20 cellular contexts compared by ENCODE assay signal in genomic region chr14:59107819-59108218, GRCh38.
DNase-seq lines count a peak whose midpoint lies in the region; ATAC-seq and TF ChIP-seq lines count a peak whose summit lies in the region.
"Had no signal": no experiment of that assay in that cellular context is flagged by ENCODE, and none has a peak within 500 bp of the region (broad histone marks: within the 10 kb centered on the region; RNA-seq: fewer than 3 reads in every experiment).

No MANE protein-coding gene starts in this region.

- no peaks in the 10 kb centered on the region for H3K4me1 Mint-ChIP-seq in endodermal cell
- H3K4me1 Mint-ChIP-seq: central memory CD8-positive, alpha-beta T cell; stimulated activated effector memory CD8-positive, alpha-beta T cell treated with anti-CD3 and anti-CD28 coated beads, Interleukin-12 subunit alpha, Interleukin-12 subunit beta, amount 100 ng/mL, for 72 hours had no signal

- H3K4me1 ChIP-seq in DND-41 (ENCODE audit: insufficient read depth, low read length) (peaks cover 4% of the 10 kb centered on the region; the same call in 1 of the 2 replicates), colonic mucosa (no peaks in the 10 kb centered on the region), hepatocyte (ENCODE audit: insufficient read depth) (no peaks in the 10 kb centered on the region), endodermal cell (ENCODE audit: control insufficient read depth, insufficient read depth, low read length) (no peaks in the 10 kb centered on the region)
- H3K4me1 ChIP-seq: BE2C, parathyroid adenoma, tibial nerve had no signal

- H3K4me2 ChIP-seq in DND-41 (ENCODE audit: insufficient read depth, low read length) = no peak overlapping the region
- H3K4me2 ChIP-seq in hepatocyte = no peak overlapping the region

- H3K36me3 ChIP-seq in DND-41 (ENCODE audit: insufficient read depth, low read length) (no peaks in the 10 kb centered on the region), colonic mucosa (no peaks in the 10 kb centered on the region), hepatocyte (replicated peaks; ENCODE audit: insufficient read depth, low read depth) (no peaks in the 10 kb centered on the region), endodermal cell (ENCODE audit: control insufficient read depth, insufficient read depth, low read length) (no peaks in the 10 kb centered on the region)
- H3K36me3 ChIP-seq: BE2C, tibial nerve had no signal

- H2AFZ ChIP-seq in DND-41 (ENCODE audit: low read depth, low read length) (no peak overlapping the region), hepatocyte (no peak overlapping the region)
- H2AFZ ChIP-seq: parathyroid adenoma had no signal

- no peaks in the 10 kb centered on the region for H3K36me3 Mint-ChIP-seq in endodermal cell (ENCODE audit: low read depth)
- H3K36me3 Mint-ChIP-seq: stimulated activated effector memory CD8-positive, alpha-beta T cell treated with anti-CD3 and anti-CD28 coated beads, Interleukin-12 subunit alpha, Interleukin-12 subunit beta, amount 100 ng/mL, for 72 hours; T-cell had no signal

- ATAC-seq in DND-41 (ENCODE audit: insufficient read depth, low read depth) = peak; percentile 35; the same call in 1 of the 3 replicates
- ATAC-seq in HG02798 (IDR thresholded peaks at IDR 0.05; ENCODE audit: poor library complexity, unreplicated experiment) = peak; percentile 66
- ATAC-seq in GM19452 (IDR thresholded peaks at IDR 0.05; ENCODE audit: unreplicated experiment) = no peak
- ATAC-seq: activated CD8-positive, alpha-beta T cell treated with anti-CD3 and anti-CD28 coated beads for 36 hours; HCT116; left colon; stimulated activated effector memory CD8-positive, alpha-beta T cell treated with anti-CD3 and anti-CD28 coated beads, Interleukin-12 subunit alpha, Interleukin-12 subunit beta, amount 100 ng/mL, for 72 hours; T-cell had no signal

- no peak overlapping the region for H3K4me3 Mint-ChIP-seq in endodermal cell
- H3K4me3 Mint-ChIP-seq: activated CD8-positive, alpha-beta T cell treated with anti-CD3 and anti-CD28 coated beads for 36 hours; central memory CD8-positive, alpha-beta T cell; stimulated activated effector memory CD8-positive, alpha-beta T cell treated with anti-CD3 and anti-CD28 coated beads, Interleukin-12 subunit alpha, Interleukin-12 subunit beta, amount 100 ng/mL, for 72 hours; T-cell had no signal

- H3K79me2 ChIP-seq in DND-41 (ENCODE audit: insufficient read depth, low read length) (no peaks in the 10 kb centered on the region), hepatocyte (no peaks in the 10 kb centered on the region)
- H3K79me2 ChIP-seq: parathyroid adenoma had no signal

- no peaks in the 10 kb centered on the region for H3K9me2 ChIP-seq in hepatocyte (replicated peaks; ENCODE audit: insufficient read depth)

- H3K9me3 Mint-ChIP-seq in endodermal cell = peaks cover 6% of the 10 kb centered on the region
- H3K9me3 Mint-ChIP-seq: activated CD8-positive, alpha-beta T cell treated with anti-CD3 and anti-CD28 coated beads for 36 hours; central memory CD8-positive, alpha-beta T cell; stimulated activated effector memory CD8-positive, alpha-beta T cell treated with anti-CD3 and anti-CD28 coated beads, Interleukin-12 subunit alpha, Interleukin-12 subunit beta, amount 100 ng/mL, for 72 hours; T-cell had no signal

- 91% methylated on average over 2 of the region's 2 CpGs for WGBS in hepatocyte (ENCODE audit: low lambda C conversion rate, missing lambda C conversion rate)
- WGBS in endodermal cell (ENCODE audit: insufficient coverage in 1 of 2, insufficient read length in 1 of 2), 2 experiments = 84% methylated on average over 2 of the region's 2 CpGs; no CpG with 5 or more reads in 1 of the 2 experiments

- no peaks in the 10 kb centered on the region for H4K20me1 ChIP-seq in DND-41 (ENCODE audit: insufficient read depth, low read length)
- no peaks in the 10 kb centered on the region for H4K20me1 ChIP-seq in hepatocyte (ENCODE audit: insufficient read depth, poor library complexity, severe bottlenecking)

- intact Hi-C loops in colonic mucosa (cut with DNase I) = no loop called here

- H3K4me3 ChIP-seq in DND-41 (ENCODE audit: low read depth in 1 of 2, low read length in 2 of 2) (no peak overlapping the region), colonic mucosa (no peak overlapping the region), hepatocyte (no peak overlapping the region), endodermal cell (ENCODE audit: low read length) (no peak overlapping the region)
- H3K4me3 ChIP-seq: tibial nerve had no signal

- H3K9ac ChIP-seq in DND-41 (ENCODE audit: low read depth, low read length) (no peak overlapping the region), colonic mucosa (ENCODE audit: low read depth in 2 of 2, low read length in 2 of 2) (no peak overlapping the region), endodermal cell (ENCODE audit: extremely low read depth, low read length, poor library complexity, severe bottlenecking) (no peak overlapping the region)
- H3K9ac ChIP-seq: parathyroid adenoma had no signal

- H3K9me3 ChIP-seq in DND-41 (ENCODE audit: insufficient read depth, low read length, severe bottlenecking) (no peaks in the 10 kb centered on the region), colonic mucosa (no peaks in the 10 kb centered on the region), hepatocyte (ENCODE audit: low read depth) (no peaks in the 10 kb centered on the region), endodermal cell (ENCODE audit: control insufficient read depth, low read length) (no peaks in the 10 kb centered on the region)
- H3K9me3 ChIP-seq: BE2C, tibial nerve had no signal

- no peak for TF ChIP-seq CTCF in DND-41 (IDR thresholded peaks at IDR 0.05; ENCODE audit: borderline replicate concordance, extremely low read depth, low read length, poor library complexity, severe bottlenecking)
- TF ChIP-seq CTCF in colonic mucosa (IDR thresholded peaks at IDR 0.05) = no peak
- TF ChIP-seq CTCF in hepatocyte (IDR thresholded peaks at IDR 0.05; ENCODE audit: poor library complexity) = no peak
- no peak for TF ChIP-seq CTCF in endodermal cell (conservative IDR thresholded peaks at IDR 0.05)

- no peak overlapping the region for H3K27ac Mint-ChIP-seq in endodermal cell
- H3K27ac Mint-ChIP-seq: activated CD8-positive, alpha-beta T cell treated with anti-CD3 and anti-CD28 coated beads for 36 hours; stimulated activated effector memory CD8-positive, alpha-beta T cell treated with anti-CD3 and anti-CD28 coated beads, Interleukin-12 subunit alpha, Interleukin-12 subunit beta, amount 100 ng/mL, for 72 hours; T-cell had no signal

- H3K27ac ChIP-seq in DND-41 (ENCODE audit: low read length) (no peak overlapping the region), colonic mucosa (no peak overlapping the region), hepatocyte (no peak overlapping the region), endodermal cell (ENCODE audit: low read depth, low read length) (no peak overlapping the region)
- H3K27ac ChIP-seq: HL-60, parathyroid adenoma, tibial nerve had no signal

- H3K27me3 Mint-ChIP-seq in endodermal cell (ENCODE audit: insufficient read depth) = peaks cover 5% of the 10 kb centered on the region

- no peaks in the 10 kb centered on the region for H3K27me3 ChIP-seq in DND-41 (ENCODE audit: insufficient read depth, low read length, poor library complexity)
- H3K27me3 ChIP-seq in colonic mucosa = no peaks in the 10 kb centered on the region
- no peaks in the 10 kb centered on the region for H3K27me3 ChIP-seq in hepatocyte
- peaks cover 6% of the 10 kb centered on the region for H3K27me3 ChIP-seq in endodermal cell (ENCODE audit: control insufficient read depth, insufficient read depth, low read length, poor library complexity, severe bottlenecking)
- H3K27me3 ChIP-seq: BE2C, tibial nerve had no signal

- DNase-seq in DND-41 (peak; percentile 32), NCI-H2107 treated with DMSO at 0.1 percent for 48 hours (lab: John Stamatoyannopoulos, UW; ENCODE audit: unreplicated experiment) (peak; percentile 100), colonic mucosa (peak; percentile 56), hepatocyte (ENCODE audit: low spot score) (no peak), AG08396 (ENCODE audit: low spot score) (no peak), endodermal cell (no peak)
- DNase-seq: activated CD8-positive, alpha-beta T cell treated with anti-CD3 and anti-CD28 coated beads for 36 hours; amniotic stem cell; BE2C; Karpas-422; T-cell had no signal

Comparison
In these comparisons a context has a peak if more than half of its experiments do, and no peak if none do; other contexts are left out.
1. DNase-seq: peak in DND-41 (single experiment), NCI-H2107 treated with DMSO at 0.1 percent for 48 hours (single experiment) and colonic mucosa (single experiment); none in hepatocyte (single experiment), AG08396 (single experiment) and endodermal cell (single experiment).